Comparison of ENCODE assay signal across 8 cellular contexts in the genomic region with DNA sequence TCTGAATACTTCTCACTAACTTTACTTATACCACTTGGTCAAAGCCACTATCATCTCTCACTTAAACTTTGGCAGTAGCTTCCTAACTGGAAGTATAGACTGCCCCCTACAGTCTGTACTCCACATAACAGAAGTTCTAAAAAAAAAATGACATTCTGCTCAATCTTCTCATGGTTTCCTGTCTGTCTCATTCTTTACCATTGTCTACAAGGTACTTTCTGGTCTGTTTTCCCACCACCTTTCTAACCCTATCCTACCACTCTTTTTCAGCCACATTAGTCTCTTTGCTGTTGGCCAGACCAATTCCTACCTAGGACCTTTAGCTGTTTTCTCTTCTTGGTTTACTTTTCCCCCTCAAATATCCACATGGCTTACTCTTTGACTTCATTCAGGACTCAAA. TPM values are rescaled to one million over a fixed set of nuclear protein-coding genes. Genes with fewer than 3 reads are reported as not detected.
A peak's percentile ranks its signal among the peaks of the same experiment; 100 is the strongest.
DNase-seq lines count a peak whose midpoint lies in the region; ATAC-seq and TF ChIP-seq lines count a peak whose summit lies in the region.

No MANE protein-coding gene starts in this region.

- peaks cover 4 to 36% of the 10 kb centered on the region in 2 donors for H3K4me1 ChIP-seq in left lung
- no peaks in the 10 kb centered on the region for H3K4me1 ChIP-seq in aorta (ENCODE audit: control insufficient read depth in 1 of 2, insufficient read depth in 2 of 2, low read length in 2 of 2)

- TF ChIP-seq CTCF in AG04450 (IDR thresholded peaks at IDR 0.05; ENCODE audit: low read depth, low read length): peak; percentile 56
- peak; percentile 63 for TF ChIP-seq CTCF in GM10248 (IDR thresholded peaks at IDR 0.05; ENCODE audit: control extremely low read depth, extremely low read depth, low read depth, missing control alignments)
- peak; percentile 50 for TF ChIP-seq CTCF in brain microvascular endothelial cell (IDR thresholded peaks at IDR 0.05; ENCODE audit: low read depth, low read length, missing control alignments)
- TF ChIP-seq CTCF in left lung (IDR thresholded peaks at IDR 0.05): peak; percentile 47 to 58

- intact Hi-C loops in left lung (cut with DNase I) (no loop called here), aorta (cut with DNase I) (loop anchor here (2.0 to 5.0 kb wide), 2 partner anchors 97 to 102 kb away; no protein-coding TSS in a partner anchor)

- H3K9me3 ChIP-seq in AG04450 (ENCODE audit: control insufficient read depth, insufficient read depth, low read length) (no peaks in the 10 kb centered on the region), left lung (no peaks in the 10 kb centered on the region), aorta (ENCODE audit: control insufficient read depth, low read length) (no peaks in the 10 kb centered on the region)

- H3K27ac ChIP-seq in AG04450 (ENCODE audit: low read depth, low read length): no peak overlapping the region
- no peak overlapping the region for H3K27ac ChIP-seq in brain microvascular endothelial cell
- H3K27ac ChIP-seq in left lung: no peak overlapping the region
- H3K27ac ChIP-seq in aorta (ENCODE audit: low read depth in 1 of 2, low read length in 2 of 2): no peak overlapping the region

- CTCF ChIA-PET in AG04450 (lab: Charles Lee): interaction anchor here (0.6 to 3.3 kb wide), 11 partner anchors 11 to 426 kb away, joined by 3 to 34 read pairs (median 3); no protein-coding TSS in a partner anchor
- CTCF ChIA-PET in GM10248 (lab: Yijun Ruan, JAX): interaction anchor here (1.0 to 4.3 kb wide), 15 partner anchors 10 to 331 kb away, joined by 3 to 99 read pairs (median 4); a partner anchor contains a TSS

- in situ Hi-C loops in brain microvascular endothelial cell (cut with HindIII; ENCODE audit: low pct_ligation_motif_present, low sequenced_read_pairs): loop anchor here (25.0 kb wide), 1 partner anchor 392 kb away; no protein-coding TSS in a partner anchor

- ATAC-seq in HG02852 (IDR thresholded peaks at IDR 0.05; ENCODE audit: unreplicated experiment) (peak; percentile 66), left lung (peak; percentile 81), aorta (ENCODE audit: low FRiP score) (peak; percentile 71)

- no peak for DNase-seq in AG04450 (ENCODE audit: low read depth, low spot score)
- peak; percentile 49 for DNase-seq in GM10248 (ENCODE audit: extremely low spot score)
- DNase-seq in NCI-H748 (lab: John Stamatoyannopoulos, UW; ENCODE audit: unreplicated experiment): peak; percentile 44
- DNase-seq in brain microvascular endothelial cell: no peak
- DNase-seq in left lung: no peak
- DNase-seq in aorta: no peak
- DNase-seq in stimulated activated CD4-positive, alpha-beta T cell treated with anti-CD3 and anti-CD28 coated beads, Interleukin-2, amount 100 ng/mL, for 48 hours: no peak

- H3K27me3 ChIP-seq in AG04450 (ENCODE audit: control insufficient read depth, insufficient read depth, low read length) (no peaks in the 10 kb centered on the region), brain microvascular endothelial cell (replicated peaks) (no peaks in the 10 kb centered on the region), left lung (no peaks in the 10 kb centered on the region), aorta (ENCODE audit: control insufficient read depth in 1 of 2, insufficient read depth in 2 of 2, low read length in 1 of 2) (no peaks in the 10 kb centered on the region)

- H3K36me3 ChIP-seq in brain microvascular endothelial cell (replicated peaks) (peaks cover 33% of the 10 kb centered on the region), left lung (peaks cover 5 to 40% of the 10 kb centered on the region in 2 donors), aorta (ENCODE audit: control insufficient read depth in 1 of 2, insufficient read depth in 2 of 2, low read length in 1 of 2) (peaks cover 4 to 7% of the 10 kb centered on the region in 2 donors)

- H3K4me3 ChIP-seq in AG04450 (ENCODE audit: low read depth, low read length): no peak overlapping the region
- H3K4me3 ChIP-seq in brain microvascular endothelial cell (ENCODE audit: low read depth, low read length): no peak overlapping the region
- no peak overlapping the region for H3K4me3 ChIP-seq in left lung
- H3K4me3 ChIP-seq in aorta (ENCODE audit: low read length in 2 of 2): no peak overlapping the region

- POLR2A ChIA-PET in AG04450 (lab: Yijun Ruan, JAX): no interaction called here
- POLR2A ChIA-PET in GM10248 (lab: Yijun Ruan, JAX): interaction anchor here (1.8 kb wide), 1 partner anchor 11 kb away, joined by 5 read pairs; no protein-coding TSS in a partner anchor

RNA-seq across cellular contexts. Expression of a gene that starts 14.7 kb away (rescaled TPM):
- polyA plus RNA-seq in AG04450 (2011; rRNA removed) (42.8 and 49.5 TPM in 2 replicates), aorta (10 to 100 TPM; 16.8 to 17.7 TPM)
- 49.8 and 50.8 TPM in 2 replicates for polyA minus RNA-seq in AG04450 (2011; rRNA and poly(A)+ RNA removed)
- total RNA-seq in left lung (10 to 100 TPM; 54.8 to 60.1 TPM), aorta (10 to 100 TPM; 54.8 to 64.3 TPM)

Comparison
In these comparisons a context has a peak if more than half of its experiments do, and no peak if none do; other contexts are left out.
1. DNase-seq: peak in GM10248 (single experiment) and NCI-H748 (single experiment); none in AG04450 (single experiment), brain microvascular endothelial cell (single experiment), left lung (0 of 2), aorta (0 of 2) and stimulated activated CD4-positive, alpha-beta T cell treated with anti-CD3 and anti-CD28 coated beads, Interleukin-2, amount 100 ng/mL, for 48 hours (0 of 2).
2. intact Hi-C loops: an anchor here in aorta (2.0 to 5.0 kb wide); none called in left lung.
3. Peak in every context shown above with its lines, with median percentiles within 50 percentile points of each other: CTCF ChIP-seq and ATAC-seq.